ENCODE assay signal across 28 cellular contexts in the genomic region with DNA sequence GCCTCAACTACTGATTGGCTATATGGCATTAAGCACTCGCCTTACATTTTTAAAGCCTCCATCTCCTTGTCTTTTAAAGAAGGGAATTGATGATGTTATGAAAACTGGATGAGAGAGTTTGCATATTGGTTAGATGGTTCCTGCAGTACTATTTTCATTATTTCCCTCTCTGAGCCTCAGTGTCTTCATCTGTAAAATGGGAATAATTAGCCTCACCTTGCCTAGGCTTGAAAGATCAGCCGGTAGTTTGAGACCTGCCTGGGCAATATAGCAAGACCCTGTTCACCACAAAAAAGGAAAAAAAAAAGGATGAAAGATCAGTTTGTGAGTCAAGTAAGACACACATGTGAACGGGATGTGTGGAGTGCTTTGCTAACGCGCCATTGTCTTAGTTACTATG.
"Had no signal": no experiment of that assay in that cellular context is flagged by ENCODE, and none has a peak within 500 bp of the region (broad histone marks: within the 10 kb centered on the region; RNA-seq: fewer than 3 reads in every experiment).

No MANE protein-coding gene starts in this region.

- H3K4me3 ChIP-seq: colonic mucosa, esophagus muscularis mucosa, gastroesophageal sphincter, heart left ventricle, hepatocyte, left lung, psoas muscle, skin epidermis, spleen, testis, tibial artery had no signal

- DNase-seq: colonic mucosa; effector memory CD4-positive, alpha-beta T cell; foreskin keratinocyte; heart left ventricle; left cardiac atrium; left lung; mesendoderm; midbrain; naive thymus-derived CD4-positive, alpha-beta T cell; nucleus accumbens; psoas muscle; right cardiac atrium; spleen; stimulated activated CD4-positive, alpha-beta T cell treated with anti-CD3 and anti-CD28 coated beads, Interleukin-4, amount 100 ng/mL, for 4 hours; stimulated activated naive CD8-positive, alpha-beta T cell treated with anti-CD3 and anti-CD28 coated beads, Interleukin-15, Interleukin-2, amounts not matched to agents 100 U/mL and 50 U/mL, for 24 hours; substantia nigra; testis had no signal

- H2AFZ ChIP-seq: hepatocyte had no signal

- H3K9me3 ChIP-seq: colonic mucosa, esophagus muscularis mucosa, gastroesophageal sphincter, heart left ventricle, left lung, psoas muscle, spleen, testis, tibial artery had no signal

- H3K4me1 ChIP-seq: colonic mucosa, foreskin keratinocyte had no signal

- H3K4me3 Mint-ChIP-seq: dendritic cell treated with granulocyte-macrophage colony-stimulating factor and Interleukin-4, amounts not matched to agents 40 ng/mL and 50 ng/mL, for 4 days; stimulated activated memory B cell treated with anti-CD40 and anti-IgM and Interleukin-4, amounts not matched to agents 10 μg/mL and 1 μg/mL and 100 μg/mL, for 72 hours had no signal

- H3K27ac ChIP-seq: colonic mucosa, esophagus muscularis mucosa, foreskin keratinocyte, gastroesophageal sphincter, heart left ventricle, hepatocyte, left lung, psoas muscle, skin epidermis, spleen, testis, tibial artery had no signal

- H3K27ac Mint-ChIP-seq: dendritic cell treated with granulocyte-macrophage colony-stimulating factor and Interleukin-4, amounts not matched to agents 40 ng/mL and 50 ng/mL, for 4 days; nephron; stimulated activated memory B cell treated with anti-CD40 and anti-IgM and Interleukin-4, amounts not matched to agents 10 μg/mL and 1 μg/mL and 100 μg/mL, for 72 hours; type B pancreatic cell had no signal

- H3K36me3 ChIP-seq: colonic mucosa, esophagus muscularis mucosa, gastroesophageal sphincter, heart left ventricle, left lung, spleen, tibial artery had no signal

- H3K4me2 ChIP-seq: hepatocyte had no signal

- H3K9me3 Mint-ChIP-seq: dendritic cell treated with granulocyte-macrophage colony-stimulating factor and Interleukin-4, amounts not matched to agents 40 ng/mL and 50 ng/mL, for 4 days; nephron; stimulated activated memory B cell treated with anti-CD40 and anti-IgM and Interleukin-4, amounts not matched to agents 10 μg/mL and 1 μg/mL and 100 μg/mL, for 72 hours; type B pancreatic cell had no signal

- H3K79me2 ChIP-seq: hepatocyte had no signal

- ATAC-seq: foreskin keratinocyte; gastroesophageal sphincter; heart left ventricle; left cardiac atrium; left lung; naive thymus-derived CD4-positive, alpha-beta T cell; psoas muscle; right cardiac atrium; stimulated activated memory B cell treated with anti-CD40 and anti-IgM and Interleukin-4, amounts not matched to agents 10 μg/mL and 1 μg/mL and 100 μg/mL, for 72 hours; stimulated activated naive CD8-positive, alpha-beta T cell treated with anti-CD3 and anti-CD28 coated beads, Interleukin-15, Interleukin-2, amounts not matched to agents 100 U/mL and 50 U/mL, for 24 hours had no signal

- H3K36me3 Mint-ChIP-seq: naive thymus-derived CD4-positive, alpha-beta T cell; stimulated activated memory B cell treated with anti-CD40 and anti-IgM and Interleukin-4, amounts not matched to agents 10 μg/mL and 1 μg/mL and 100 μg/mL, for 72 hours; type B pancreatic cell had no signal

- FAIRE-seq: endothelial cell of umbilical vein, islet of Langerhans had no signal

- H3K27me3 ChIP-seq: colonic mucosa, esophagus muscularis mucosa, heart left ventricle, testis, tibial artery had no signal
